18 cellular contexts compared by ENCODE assay signal in genomic region chr16:51222016-51222415, GRCh38.
"Had no signal": no experiment of that assay in that cellular context is flagged by ENCODE, and none has a peak within 500 bp of the region (broad histone marks: within the 10 kb centered on the region; RNA-seq: fewer than 3 reads in every experiment).

No MANE protein-coding gene starts in this region.

- ATAC-seq: activated CD4-positive, alpha-beta T cell treated with anti-CD3 and anti-CD28 coated beads for 36 hours; activated T-cell treated with anti-CD3 and anti-CD28 coated beads, Interleukin-2, amount 50 U/mL, for 72 hours; K562; Right ventricle myocardium inferior; T-cell had no signal

- DNase-seq: activated CD4-positive, alpha-beta memory T cell treated with anti-CD3 and anti-CD28 coated beads, Interleukin-2, amount 10 ng/mL, durations not matched to agents 7 days and 5 days; activated CD4-positive, alpha-beta T cell treated with anti-CD3 and anti-CD28 coated beads for 36 hours; activated CD4-positive, alpha-beta T cell treated with anti-CD3 and anti-CD28 coated beads, Interleukin-2, amount 50 U/mL, for 1 hour; activated gamma-delta T cell treated with Interleukin-2 at 50 U/mL for 16 hours; activated naive CD4-positive, alpha-beta T cell treated with anti-CD3 and anti-CD28 coated beads, Interleukin-2, amount 50 U/mL, for 16 hours; activated naive CD8-positive, alpha-beta T cell treated with anti-CD3 and anti-CD28 coated beads, Interleukin-2, amount 10 ng/mL, durations not matched to agents 7 days and 5 days; activated T-cell treated with anti-CD3 and anti-CD28 coated beads, Interleukin-2, amount 50 U/mL, for 72 hours; adrenal gland; anterior cingulate cortex; cerebellar nuclear complex; Karpas-422; NCI-H1048; NCI-H187; NCI-H524 treated with DMSO at 0.1 percent for 48 hours; T-cell; T-helper 2 cell had no signal
